ENCODE assay signal across 25 cellular contexts in the genomic region with DNA sequence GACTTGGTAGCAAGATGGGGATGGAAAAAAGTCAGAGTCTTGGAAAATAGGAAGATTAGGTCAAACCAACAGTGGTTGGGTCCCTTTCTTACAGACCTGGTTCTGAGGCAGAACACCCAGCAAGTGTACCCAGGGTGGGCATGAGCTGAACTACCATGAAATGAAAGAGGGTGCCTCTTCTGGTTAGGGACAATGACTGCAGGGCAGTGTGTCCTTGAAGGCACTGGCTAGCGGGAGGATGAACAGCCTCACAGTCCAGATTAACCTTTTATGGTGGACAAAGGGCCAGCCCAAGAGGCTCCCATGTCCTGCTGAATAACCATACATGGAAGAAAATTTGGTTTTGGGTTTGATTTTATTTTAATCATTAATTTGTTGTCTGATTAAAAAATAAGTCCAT.
"Had no signal": no experiment of that assay in that cellular context is flagged by ENCODE, and none has a peak within 500 bp of the region (broad histone marks: within the 10 kb centered on the region; RNA-seq: fewer than 3 reads in every experiment).

No MANE protein-coding gene starts in this region.

- H3K4me3 ChIP-seq: coronary artery, mucosa of descending colon, neural progenitor cell, prostate gland, right atrium auricular region, sigmoid colon, thoracic aorta, tibial nerve, upper lobe of left lung had no signal

- H3K4me1 ChIP-seq: prostate gland, right atrium auricular region, sigmoid colon, tibial nerve, upper lobe of left lung had no signal

- H3K9me3 Mint-ChIP-seq: mesothelial cell of epicardium; naive B cell; nephron; neural progenitor cell; stimulated activated naive B cell treated with anti-CD40 and anti-IgM and Interleukin-4, amounts not matched to agents 10 μg/mL and 1 μg/mL and 100 μg/mL, for 72 hours; stimulated activated naive CD8-positive, alpha-beta T cell treated with anti-CD3 and anti-CD28 coated beads, Interleukin-15, Interleukin-2, amounts not matched to agents 100 ng/mL and 50 ng/mL, for 24 hours had no signal

- ATAC-seq: mucosa of descending colon; stimulated activated naive B cell treated with anti-CD40 and anti-IgM and Interleukin-4, amounts not matched to agents 10 μg/mL and 1 μg/mL and 100 μg/mL, for 72 hours had no signal

- H3K4me3 Mint-ChIP-seq: mesothelial cell of epicardium; naive B cell; nephron; neural progenitor cell; stimulated activated naive B cell treated with anti-CD40 and anti-IgM and Interleukin-4, amounts not matched to agents 10 μg/mL and 1 μg/mL and 100 μg/mL, for 72 hours; stimulated activated naive CD8-positive, alpha-beta T cell treated with anti-CD3 and anti-CD28 coated beads, Interleukin-15, Interleukin-2, amounts not matched to agents 100 ng/mL and 50 ng/mL, for 24 hours had no signal

- H3K9ac ChIP-seq: neural progenitor cell had no signal

- H3K4me2 ChIP-seq: neural progenitor cell had no signal

- H3K9me3 ChIP-seq: mucosa of descending colon, prostate gland, right atrium auricular region, sigmoid colon, thoracic aorta, tibial nerve, upper lobe of left lung had no signal

- DNase-seq: dermis blood vessel endothelial cell; effector memory CD4-positive, alpha-beta T cell; erythroblast; hypothalamus; mesenchymal stem cell; mucosa of descending colon; naive B cell; sigmoid colon; stimulated activated CD4-positive, alpha-beta T cell treated with anti-CD3 and anti-CD28 coated beads, Interleukin-2, amount 100 ng/mL, for 24 hours; stimulated activated CD4-positive, alpha-beta T cell treated with anti-CD3 and anti-CD28 coated beads, Interleukin-4, amount 100 ng/mL, for 24 hours; stimulated activated naive B cell treated with anti-CD40 and anti-IgM and Interleukin-4, amounts not matched to agents 10 μg/mL and 1 μg/mL and 100 μg/mL, for 72 hours; upper lobe of left lung had no signal

- H3K36me3 ChIP-seq: neural progenitor cell, prostate gland, right atrium auricular region, sigmoid colon, thoracic aorta, tibial nerve, upper lobe of left lung had no signal

- H3K4me1 Mint-ChIP-seq: naive B cell; nephron; stimulated activated naive B cell treated with anti-CD40 and anti-IgM and Interleukin-4, amounts not matched to agents 10 μg/mL and 1 μg/mL and 100 μg/mL, for 72 hours had no signal

- H2AFZ ChIP-seq: neural progenitor cell had no signal

- FAIRE-seq: endometrium, frontal cortex, keratinocyte, urothelium cell line had no signal

- H3K27ac Mint-ChIP-seq: mesothelial cell of epicardium; naive B cell; nephron; neural progenitor cell; stimulated activated naive B cell treated with anti-CD40 and anti-IgM and Interleukin-4, amounts not matched to agents 10 μg/mL and 1 μg/mL and 100 μg/mL, for 72 hours; stimulated activated naive CD8-positive, alpha-beta T cell treated with anti-CD3 and anti-CD28 coated beads, Interleukin-15, Interleukin-2, amounts not matched to agents 100 ng/mL and 50 ng/mL, for 24 hours had no signal

- H3K27ac ChIP-seq: coronary artery, neural progenitor cell, prostate gland, right atrium auricular region, sigmoid colon, thoracic aorta, tibial nerve, upper lobe of left lung had no signal

- H3K27me3 Mint-ChIP-seq: stimulated activated naive CD8-positive, alpha-beta T cell treated with anti-CD3 and anti-CD28 coated beads, Interleukin-15, Interleukin-2, amounts not matched to agents 100 ng/mL and 50 ng/mL, for 24 hours had no signal

- H3K27me3 ChIP-seq: neural progenitor cell, right atrium auricular region, sigmoid colon, tibial nerve, upper lobe of left lung had no signal

- H3K36me3 Mint-ChIP-seq: mesothelial cell of epicardium; naive B cell; neural progenitor cell; stimulated activated naive B cell treated with anti-CD40 and anti-IgM and Interleukin-4, amounts not matched to agents 10 μg/mL and 1 μg/mL and 100 μg/mL, for 72 hours had no signal
